Comparison of ENCODE assay signal across 19 cellular contexts in the genomic region with DNA sequence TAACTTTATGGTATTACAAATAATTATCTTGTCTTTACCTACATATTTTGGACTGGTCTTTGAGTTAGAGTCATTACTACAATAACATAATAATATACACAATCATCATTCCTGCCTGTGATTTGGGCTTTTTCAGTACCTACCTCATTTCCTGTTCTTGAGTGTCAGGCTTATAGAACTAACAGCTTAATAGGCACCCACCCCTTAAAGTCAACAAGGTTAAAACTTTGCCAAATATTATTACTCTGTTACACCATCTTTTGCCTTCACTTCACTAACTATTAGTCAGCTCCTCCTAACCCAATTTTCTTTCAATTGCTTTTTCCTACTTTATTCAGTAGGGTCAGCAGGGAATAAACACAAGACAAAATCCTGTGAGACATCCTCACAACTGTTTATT.
DNase-seq lines count a peak whose midpoint lies in the region; ATAC-seq and TF ChIP-seq lines count a peak whose summit lies in the region.
"Had no signal": no experiment of that assay in that cellular context is flagged by ENCODE, and none has a peak within 500 bp of the region (broad histone marks: within the 10 kb centered on the region; RNA-seq: fewer than 3 reads in every experiment).

No MANE protein-coding gene starts in this region.

- POLR2A ChIA-PET in RWPE1 (lab: Yijun Ruan, JAX; ENCODE audit: low non-redundant PET): no interaction called here

- DNase-seq in NCI-H748 (lab: John Stamatoyannopoulos, UW; ENCODE audit: unreplicated experiment): peak; percentile 20
- DNase-seq in NCI-H748 treated with DMSO at 0.1 percent for 48 hours (lab: John Stamatoyannopoulos, UW): no peak
- peak; percentile 45 for DNase-seq in GM23248
- DNase-seq in RWPE1 (ENCODE audit: low spot score): peak; percentile 1
- no peak for DNase-seq in epithelial cell of prostate (ENCODE audit: low read depth, low spot score)
- DNase-seq in KG1 (lab: John Stamatoyannopoulos, UW): no peak
- DNase-seq: C1 segment of cervical spinal cord; Calu3; CD4-positive, alpha-beta memory T cell; COR-L47; DMS53; DMS79 treated with DMSO at 0.1 percent for 48 hours; GF-D8; H9 had no signal

- no peaks in the 10 kb centered on the region for H3K79me2 ChIP-seq in GM23248 (ENCODE audit: insufficient read depth)

- CTCF ChIA-PET in RWPE1 (lab: Yijun Ruan, JAX): interaction anchor here (0.7 kb wide), 1 partner anchor 88 kb away, joined by 5 read pairs; no protein-coding TSS in a partner anchor

- H3K27me3 ChIP-seq in GM23248 (replicated peaks; ENCODE audit: insufficient read depth): no peaks in the 10 kb centered on the region

- 0 out of 2 replicates have a peak overlapping the region, but pooled peaks have one; percentile 40 for H2AFZ ChIP-seq in GM23248
- H2AFZ ChIP-seq: GM23338 had no signal

- H3K36me3 ChIP-seq in GM23248 (ENCODE audit: low read depth): no peaks in the 10 kb centered on the region

- H3K9me3 ChIP-seq in GM23248 (ENCODE audit: low read depth): no peaks in the 10 kb centered on the region

- no peaks in the 10 kb centered on the region for H4K20me1 ChIP-seq in GM23248 (ENCODE audit: insufficient read depth)

- peaks cover 45% of the 10 kb centered on the region for H3K4me1 ChIP-seq in GM23248 (ENCODE audit: insufficient read depth)

- H3K27ac ChIP-seq in GM23248 (peak overlapping the region; percentile 29), RWPE1 (no peak overlapping the region), epithelial cell of prostate (peak overlapping the region; percentile 62)
- H3K27ac ChIP-seq: 22Rv1 had no signal

- peaks cover 22% of the 10 kb centered on the region for H3F3A ChIP-seq in GM23248 (ENCODE audit: insufficient read depth)

- H3K4me3 ChIP-seq in GM23248: 0 out of 2 replicates have a peak overlapping the region, but pooled peaks have one; percentile 8
- H3K4me3 ChIP-seq: GM23338 had no signal

- no peak overlapping the region for H3K9ac ChIP-seq in GM23248

- in situ Hi-C loops in GM23248 (cut with MboI): no loop called here

- ATAC-seq in GM18868 (IDR thresholded peaks at IDR 0.05; ENCODE audit: unreplicated experiment) (no peak), HG03039 (IDR thresholded peaks at IDR 0.05; ENCODE audit: unreplicated experiment) (no peak)
- ATAC-seq: GM23338, HCT116 had no signal

- TF ChIP-seq CTCF in RWPE1 (conservative IDR thresholded peaks at IDR 0.05; ENCODE audit: low read depth): no peak

- H3K9me2 ChIP-seq in GM23248 (ENCODE audit: insufficient read depth): 0 out of 2 replicates have a peak, but pooled peaks cover 7% of the 10 kb centered on the region

- peak overlapping the region; percentile 57 for H3K4me2 ChIP-seq in GM23248 (ENCODE audit: unreplicated experiment)
- H3K4me2 ChIP-seq: GM23338 had no signal

Comparison
In these comparisons a context has a peak if more than half of its experiments do, and no peak if none do; other contexts are left out.
1. DNase-seq: peak in NCI-H748 (single experiment), GM23248 (single experiment) and RWPE1 (single experiment); none in NCI-H748 treated with DMSO at 0.1 percent for 48 hours (single experiment), epithelial cell of prostate (single experiment) and KG1 (single experiment).